ENCODE assay signal across 25 cellular contexts in the genomic region with DNA sequence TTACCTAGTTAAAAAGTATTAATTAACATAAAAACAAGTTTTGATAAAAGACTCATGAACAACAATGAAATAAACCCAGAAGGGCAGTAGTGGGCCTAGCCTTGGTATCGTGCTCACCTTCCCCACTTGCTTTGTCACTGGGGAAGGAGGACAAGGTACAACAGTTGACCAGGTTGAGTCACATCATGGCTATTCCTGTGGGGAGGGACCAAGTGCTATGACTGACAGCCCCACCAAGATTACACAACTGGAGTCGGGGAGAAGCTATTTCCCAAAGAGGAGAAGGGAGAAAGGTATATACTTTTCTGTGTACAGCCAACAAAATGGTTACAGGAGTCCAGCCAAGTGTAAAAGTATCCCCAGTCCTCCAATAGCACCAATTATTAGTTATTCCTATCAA.
"Had no signal": no experiment of that assay in that cellular context is flagged by ENCODE, and none has a peak within 500 bp of the region (broad histone marks: within the 10 kb centered on the region; RNA-seq: fewer than 3 reads in every experiment).

No MANE protein-coding gene starts in this region.

- H3K4me2 ChIP-seq: neural progenitor cell had no signal

- H3K27ac ChIP-seq: coronary artery, heart left ventricle, left lung, neural progenitor cell, sigmoid colon, thoracic aorta, upper lobe of left lung had no signal

- H3K4me3 Mint-ChIP-seq: activated B cell treated with CpG ODN at 0.5 μM for 24 hours; activated CD4-positive, alpha-beta T cell treated with anti-CD3 and anti-CD28 coated beads for 36 hours; activated naive CD8-positive, alpha-beta T cell treated with anti-CD3 and anti-CD28 coated beads, Interleukin-2, amount 10 ng/mL, durations not matched to agents 7 days and 5 days; activated T-cell treated with anti-CD3 and anti-CD28 coated beads, Interleukin-2, amount 50 U/mL, for 24 hours; activated T-helper 17 cell treated with anti-CD3 and anti-CD28 coated beads, Interleukin-2, amount 50 U/mL, for 72 hours; naive thymus-derived CD8-positive, alpha-beta T cell; neural progenitor cell had no signal

- H3K4me3 ChIP-seq: coronary artery, heart left ventricle, left lung, neural progenitor cell, sigmoid colon, thoracic aorta, upper lobe of left lung had no signal

- H3K27me3 ChIP-seq: heart left ventricle, left lung, neural progenitor cell, sigmoid colon, upper lobe of left lung had no signal

- H3K9me3 ChIP-seq: heart left ventricle, left lung, sigmoid colon, thoracic aorta, upper lobe of left lung had no signal

- DNase-seq: activated B cell treated with CpG ODN at 0.5 μM for 24 hours; activated CD4-positive, alpha-beta T cell treated with anti-CD3 and anti-CD28 coated beads for 36 hours; activated CD4-positive, alpha-beta T cell treated with anti-CD3 and anti-CD28 coated beads, Interleukin-2, amount 50 U/mL, for 4 hours; activated CD8-positive, alpha-beta memory T cell treated with anti-CD3 and anti-CD28 coated beads for 24 hours; activated CD8-positive, alpha-beta memory T cell treated with anti-CD3 and anti-CD28 coated beads, Interleukin-2, amount 50 U/mL, for 4 hours; activated naive CD4-positive, alpha-beta T cell; activated naive CD8-positive, alpha-beta T cell treated with anti-CD3 and anti-CD28 coated beads, Interleukin-2, amount 10 ng/mL, durations not matched to agents 7 days and 5 days; activated T-cell treated with anti-CD3 and anti-CD28 coated beads, Interleukin-2, amount 50 U/mL, for 24 hours; amniotic stem cell; cerebellar nuclear complex; heart left ventricle; left lung; naive thymus-derived CD8-positive, alpha-beta T cell; retina; sigmoid colon; stimulated activated CD4-positive, alpha-beta T cell treated with anti-CD3 and anti-CD28 coated beads, Interleukin-2, amount 100 ng/mL, for 48 hours; stimulated activated naive CD4-positive, alpha-beta T cell treated with Interleukin-2 at 50 U/mL for 16 hours; T-helper 1 cell; T1000; upper lobe of left lung had no signal

- H3K36me3 ChIP-seq: heart left ventricle, left lung, sigmoid colon, thoracic aorta, upper lobe of left lung had no signal

- H3K27ac Mint-ChIP-seq: activated B cell treated with CpG ODN at 0.5 μM for 24 hours; activated CD4-positive, alpha-beta T cell treated with anti-CD3 and anti-CD28 coated beads for 36 hours; activated naive CD8-positive, alpha-beta T cell treated with anti-CD3 and anti-CD28 coated beads, Interleukin-2, amount 10 ng/mL, durations not matched to agents 7 days and 5 days; activated T-cell treated with anti-CD3 and anti-CD28 coated beads, Interleukin-2, amount 50 U/mL, for 24 hours; activated T-helper 17 cell treated with anti-CD3 and anti-CD28 coated beads, Interleukin-2, amount 50 U/mL, for 72 hours; naive thymus-derived CD8-positive, alpha-beta T cell; neural progenitor cell; progenitor cell of endocrine pancreas had no signal

- ATAC-seq: activated CD4-positive, alpha-beta T cell treated with anti-CD3 and anti-CD28 coated beads for 36 hours; activated T-helper 17 cell treated with anti-CD3 and anti-CD28 coated beads, Interleukin-2, amount 50 U/mL, for 72 hours; heart left ventricle; left lung; naive thymus-derived CD8-positive, alpha-beta T cell had no signal

- H3K27me3 Mint-ChIP-seq: progenitor cell of endocrine pancreas had no signal

- H3K9me3 Mint-ChIP-seq: activated B cell treated with CpG ODN at 0.5 μM for 24 hours; activated naive CD8-positive, alpha-beta T cell treated with anti-CD3 and anti-CD28 coated beads, Interleukin-2, amount 10 ng/mL, durations not matched to agents 7 days and 5 days; activated T-cell treated with anti-CD3 and anti-CD28 coated beads, Interleukin-2, amount 50 U/mL, for 24 hours; activated T-helper 17 cell treated with anti-CD3 and anti-CD28 coated beads, Interleukin-2, amount 50 U/mL, for 72 hours; naive thymus-derived CD8-positive, alpha-beta T cell; neural progenitor cell had no signal

- H3K4me1 ChIP-seq: heart left ventricle, left lung, neural progenitor cell, sigmoid colon, upper lobe of left lung had no signal

- H3K4me1 Mint-ChIP-seq: activated B cell treated with CpG ODN at 0.5 μM for 24 hours; activated CD4-positive, alpha-beta T cell treated with anti-CD3 and anti-CD28 coated beads for 36 hours; activated naive CD8-positive, alpha-beta T cell treated with anti-CD3 and anti-CD28 coated beads, Interleukin-2, amount 10 ng/mL, durations not matched to agents 7 days and 5 days; activated T-helper 17 cell treated with anti-CD3 and anti-CD28 coated beads, Interleukin-2, amount 50 U/mL, for 72 hours; naive thymus-derived CD8-positive, alpha-beta T cell; neural progenitor cell had no signal

- H3K36me3 Mint-ChIP-seq: activated naive CD8-positive, alpha-beta T cell treated with anti-CD3 and anti-CD28 coated beads, Interleukin-2, amount 10 ng/mL, durations not matched to agents 7 days and 5 days; naive thymus-derived CD8-positive, alpha-beta T cell; neural progenitor cell had no signal

- H3K9ac ChIP-seq: neural progenitor cell had no signal
